ENCODE assay signal across 9 cellular contexts in the genomic region with DNA sequence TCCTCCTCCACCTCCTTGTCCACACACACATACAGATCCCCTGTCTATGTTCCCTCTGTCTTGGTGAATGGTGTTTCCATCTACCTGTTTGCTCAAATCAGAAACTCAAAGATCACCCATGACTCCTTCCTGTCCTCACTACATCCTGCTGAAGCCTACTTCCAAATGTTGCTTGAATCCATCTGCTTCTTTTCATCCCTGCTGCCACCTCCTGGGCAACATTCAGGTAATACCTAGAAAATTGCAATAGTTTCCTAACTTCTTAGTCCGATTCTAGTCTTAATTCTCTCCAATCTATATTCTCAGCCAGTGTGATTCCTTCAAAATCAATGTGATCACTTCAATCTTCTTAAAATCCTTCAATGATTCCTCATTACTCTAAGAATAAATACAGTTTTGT.
DNase-seq lines count a peak whose midpoint lies in the region; ATAC-seq, FAIRE-seq and TF ChIP-seq lines count a peak whose summit lies in the region.
"Had no signal": no experiment of that assay in that cellular context is flagged by ENCODE, and none has a peak within 500 bp of the region (broad histone marks: within the 10 kb centered on the region; RNA-seq: fewer than 3 reads in every experiment).

No MANE protein-coding gene starts in this region.

- RAD21 ChIA-PET in HCT116 (lab: Charles Lee; ENCODE audit: low non-redundant PET in 1 of 2, low total read pairs in 2 of 2, uncharacterized antibody in 2 of 2, unreplicated experiment in 2 of 2) = no interaction called here

- no peaks in the 10 kb centered on the region for H3K27me3 ChIP-seq in HCT116 (ENCODE audit: insufficient read depth, low read length)

- H3K27ac Mint-ChIP-seq in activated T-helper 17 cell treated with anti-CD3 and anti-CD28 coated beads, Interleukin-2, amount 50 U/mL, for 72 hours = no peak overlapping the region

- peak; percentile 3 to 37 for DNase-seq in A549 (ENCODE audit: low read depth in 1 of 2, low spot score in 1 of 2)
- peak; percentile 15 for DNase-seq in HCT116 (ENCODE audit: low read depth, low spot score)
- peak; percentile 9 to 31 for DNase-seq in SW 1271 (lab: John Stamatoyannopoulos, UW)
- DNase-seq in iPS DF 4.7 (ENCODE audit: extremely low read depth, low spot score) = peak; percentile 16
- DNase-seq in left ventricle myocardium superior = no peak
- no peak for DNase-seq in coronary artery (ENCODE audit: low spot score)
- DNase-seq: activated effector memory CD4-positive, alpha-beta T cell treated with anti-CD3 and anti-CD28 coated beads, Interleukin-2, amount 50 U/mL, for 16 hours had no signal

- H3K9ac ChIP-seq in HCT116 (ENCODE audit: low read length) = no peak overlapping the region

- H3K9me3 ChIP-seq in A549 (no peaks in the 10 kb centered on the region), HCT116 (ENCODE audit: control insufficient read depth in 1 of 2, insufficient read depth in 1 of 2, low read depth in 1 of 2, low read length in 2 of 2) (no peaks in the 10 kb centered on the region)

- no peak for TF ChIP-seq EP300 in A549 (IDR thresholded peaks at IDR 0.05)

- no peaks in the 10 kb centered on the region for H3K9me2 ChIP-seq in HCT116 (ENCODE audit: insufficient read depth)

- TF ChIP-seq RAD21 in A549 (conservative IDR thresholded peaks at IDR 0.05 in 1 of 2, IDR thresholded peaks at IDR 0.05 in 1 of 2) (peak; percentile 30 to 34; a peak in 3 of 5 replicates), HCT116 (IDR thresholded peaks at IDR 0.05; ENCODE audit: low read depth) (peak; percentile 57)

- BruUV-seq in HCT116 (replicated peaks; lab: Mats Ljungman, UMichigan) = no TSS peak

- FAIRE-seq in A549 (lab: Jason Lieb, UNC) = no peak

- H3K4me1 ChIP-seq in A549 (no peaks in the 10 kb centered on the region), HCT116 (ENCODE audit: control insufficient read depth in 1 of 2, insufficient read depth in 2 of 2, low read length in 2 of 2) (no peaks in the 10 kb centered on the region)

- H3K4me3 ChIP-seq in A549 (no peak overlapping the region), HCT116 (replicated peaks in 1 of 2; ENCODE audit: low read depth in 1 of 2, low read length in 2 of 2) (no peak overlapping the region), coronary artery (no peak overlapping the region)

- no peak overlapping the region for H3K27ac ChIP-seq in A549
- no peak overlapping the region for H3K27ac ChIP-seq in HCT116 (ENCODE audit: low read depth, low read length)
- H3K27ac ChIP-seq in coronary artery = no peak overlapping the region

- POLR2A ChIA-PET in A549 (lab: Yijun Ruan, JAX) = no interaction called here
- POLR2A ChIA-PET in HCT116 (lab: Charles Lee) = no interaction called here

- no peaks in the 10 kb centered on the region for H3K36me3 Mint-ChIP-seq in activated T-helper 17 cell treated with anti-CD3 and anti-CD28 coated beads, Interleukin-2, amount 50 U/mL, for 72 hours (ENCODE audit: low read depth)

- CTCF ChIA-PET in A549 (lab: Yijun Ruan, JAX) (no interaction called here), HCT116 (lab: Charles Lee) (no interaction called here)

- H4K20me1 ChIP-seq in HCT116 (ENCODE audit: insufficient read depth) = no peaks in the 10 kb centered on the region

- H3K4me2 ChIP-seq in A549 (no peak overlapping the region), HCT116 (ENCODE audit: low read length) (no peak overlapping the region)

- TF ChIP-seq POLR2A in A549 (IDR thresholded peaks at IDR 0.05; ENCODE audit: low read length) = no peak
- TF ChIP-seq POLR2A in HCT116 (IDR thresholded peaks at IDR 0.05; ENCODE audit: borderline replicate concordance, extremely low read depth, insufficient read depth, insufficient read length) = no peak

- WGBS in A549 (ENCODE audit: missing lambda C conversion rate) = 67% methylated on average over 1 of the region's 1 CpG

- intact Hi-C loops in HCT116 (cut with micrococcal nuclease) (loop anchor here (1.0 kb wide), 1 partner anchor 213 kb away; no protein-coding TSS in a partner anchor), left ventricle myocardium superior (cut with micrococcal nuclease) (no loop called here)

- H3K4me3 Mint-ChIP-seq in activated T-helper 17 cell treated with anti-CD3 and anti-CD28 coated beads, Interleukin-2, amount 50 U/mL, for 72 hours = no peak overlapping the region

- peak overlapping the region; percentile 35 for H2AFZ ChIP-seq in HCT116 (ENCODE audit: low read depth, low read length, poor library complexity, severe bottlenecking)

- H3K9me3 Mint-ChIP-seq in activated T-helper 17 cell treated with anti-CD3 and anti-CD28 coated beads, Interleukin-2, amount 50 U/mL, for 72 hours = no peaks in the 10 kb centered on the region

- no peaks in the 10 kb centered on the region for H3K4me1 Mint-ChIP-seq in activated T-helper 17 cell treated with anti-CD3 and anti-CD28 coated beads, Interleukin-2, amount 50 U/mL, for 72 hours

- ATAC-seq in A549 (peak in 1 of 2 experiments; percentile 59; a peak in 2 of 6 replicates), HCT116 (peak; percentile 76), GM19397 (IDR thresholded peaks at IDR 0.05; ENCODE audit: unreplicated experiment) (no peak), left ventricle myocardium superior (no peak)
- no peak for ATAC-seq in activated T-helper 17 cell treated with anti-CD3 and anti-CD28 coated beads, Interleukin-2, amount 50 U/mL, for 72 hours (replicated peaks)

- H3K79me2 ChIP-seq in HCT116 (ENCODE audit: insufficient read depth, low read length) = no peaks in the 10 kb centered on the region

- TF ChIP-seq CTCF in A549 (IDR thresholded peaks at IDR 0.05) = peak; percentile 18; the same call in 1 of the 3 replicates
- TF ChIP-seq CTCF in HCT116 (IDR thresholded peaks at IDR 0.05 in 2 of 3, conservative IDR thresholded peaks at IDR 0.05 in 1 of 3; ENCODE audit: borderline replicate concordance in 1 of 3, insufficient read depth in 1 of 3, low read depth in 2 of 3, low read length in 2 of 3) = peak; percentile 19 to 49 (median 31); a peak in 3 of 6 replicates
- no peak for TF ChIP-seq CTCF in coronary artery (IDR thresholded peaks at IDR 0.05)

- H3K27me3 Mint-ChIP-seq in activated T-helper 17 cell treated with anti-CD3 and anti-CD28 coated beads, Interleukin-2, amount 50 U/mL, for 72 hours = no peaks in the 10 kb centered on the region

- no peaks in the 10 kb centered on the region for H3K36me3 ChIP-seq in HCT116 (ENCODE audit: control insufficient read depth in 1 of 2, insufficient read depth in 2 of 2, low read length in 2 of 2)

TF ChIP-seq in A549, 52 proteins besides CTCF, POLR2A, EP300 and RAD21:
- TF ChIP-seq HOXB13 (CRISPR knock-in tag; IDR thresholded peaks at IDR 0.05; ENCODE audit: low read depth) = no peak
- no peak for TF ChIP-seq HOXB5 (CRISPR knock-in tag; IDR thresholded peaks at IDR 0.05)
- no peak for TF ChIP-seq FOSL2 (IDR thresholded peaks at IDR 0.05)
- TF ChIP-seq FOSL2 (CRISPR knock-in tag; IDR thresholded peaks at IDR 0.05) = no peak
- peak; percentile 37; the same call in 1 of the 3 replicates for TF ChIP-seq SMC3 (IDR thresholded peaks at IDR 0.05)
- TF ChIP-seq TP53 (CRISPR knock-in tag; IDR thresholded peaks at IDR 0.05) = no peak
- no peak for TF ChIP-seq MYC (IDR thresholded peaks at IDR 0.05; ENCODE audit: borderline replicate concordance, low read length)

TF ChIP-seq in HCT116, 20 proteins besides CTCF, POLR2A, EP300 and RAD21:
- TF ChIP-seq CEBPB (IDR thresholded peaks at IDR 0.05; ENCODE audit: low read depth) (no peak), SP1 (IDR thresholded peaks at IDR 0.05; ENCODE audit: low read depth) (no peak), TCF7L2 (IDR thresholded peaks at IDR 0.05; ENCODE audit: borderline replicate concordance, extremely low read depth, insufficient read depth, insufficient read length) (no peak), EZH2phosphoT487 (IDR thresholded peaks at IDR 0.05; ENCODE audit: borderline replicate concordance) (no peak), SIN3A (IDR thresholded peaks at IDR 0.05; ENCODE audit: low read depth) (no peak), EGR1 (IDR thresholded peaks at IDR 0.05; ENCODE audit: low read depth) (no peak), ZFX (IDR thresholded peaks at IDR 0.05) (no peak), EZH2 (IDR thresholded peaks at IDR 0.05) (no peak)
- TF ChIP-seq, protein P1, sequence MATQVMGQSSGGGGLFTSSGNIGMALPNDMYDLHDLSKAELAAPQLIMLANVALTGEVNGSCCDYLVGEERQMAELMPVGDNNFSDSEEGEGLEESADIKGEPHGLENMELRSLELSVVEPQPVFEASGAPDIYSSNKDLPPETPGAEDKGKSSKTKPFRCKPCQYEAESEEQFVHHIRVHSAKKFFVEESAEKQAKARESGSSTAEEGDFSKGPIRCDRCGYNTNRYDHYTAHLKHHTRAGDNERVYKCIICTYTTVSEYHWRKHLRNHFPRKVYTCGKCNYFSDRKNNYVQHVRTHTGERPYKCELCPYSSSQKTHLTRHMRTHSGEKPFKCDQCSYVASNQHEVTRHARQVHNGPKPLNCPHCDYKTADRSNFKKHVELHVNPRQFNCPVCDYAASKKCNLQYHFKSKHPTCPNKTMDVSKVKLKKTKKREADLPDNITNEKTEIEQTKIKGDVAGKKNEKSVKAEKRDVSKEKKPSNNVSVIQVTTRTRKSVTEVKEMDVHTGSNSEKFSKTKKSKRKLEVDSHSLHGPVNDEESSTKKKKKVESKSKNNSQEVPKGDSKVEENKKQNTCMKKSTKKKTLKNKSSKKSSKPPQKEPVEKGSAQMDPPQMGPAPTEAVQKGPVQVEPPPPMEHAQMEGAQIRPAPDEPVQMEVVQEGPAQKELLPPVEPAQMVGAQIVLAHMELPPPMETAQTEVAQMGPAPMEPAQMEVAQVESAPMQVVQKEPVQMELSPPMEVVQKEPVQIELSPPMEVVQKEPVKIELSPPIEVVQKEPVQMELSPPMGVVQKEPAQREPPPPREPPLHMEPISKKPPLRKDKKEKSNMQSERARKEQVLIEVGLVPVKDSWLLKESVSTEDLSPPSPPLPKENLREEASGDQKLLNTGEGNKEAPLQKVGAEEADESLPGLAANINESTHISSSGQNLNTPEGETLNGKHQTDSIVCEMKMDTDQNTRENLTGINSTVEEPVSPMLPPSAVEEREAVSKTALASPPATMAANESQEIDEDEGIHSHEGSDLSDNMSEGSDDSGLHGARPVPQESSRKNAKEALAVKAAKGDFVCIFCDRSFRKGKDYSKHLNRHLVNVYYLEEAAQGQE (IDR thresholded peaks at IDR 0.05; ENCODE audit: low read depth) = no peak
TF ChIP-seq in HCT116: peak in this region for 0.

Comparison
In these comparisons a context has a peak if more than half of its experiments do, and no peak if none do; other contexts are left out.
1. DNase-seq: peak in A549 (2 of 2), HCT116 (single experiment), SW 1271 (2 of 2) and iPS DF 4.7 (single experiment); none in left ventricle myocardium superior (single experiment) and coronary artery (single experiment).